25 cellular contexts compared by ENCODE assay signal in genomic region chr9:86901511-86901910, GRCh38.
"Had no signal": no experiment of that assay in that cellular context is flagged by ENCODE, and none has a peak within 500 bp of the region (broad histone marks: within the 10 kb centered on the region; RNA-seq: fewer than 3 reads in every experiment).

No MANE protein-coding gene starts in this region.

- H3K36me3 ChIP-seq: lower lobe of right lung, pancreas, prostate gland, suprapubic skin, thoracic aorta, tibial artery, upper lobe of right lung had no signal

- H3K27ac ChIP-seq: lower lobe of right lung, pancreas, prostate gland, skin epidermis, suprapubic skin, thoracic aorta, tibial artery, upper lobe of right lung had no signal

- H3K9me3 ChIP-seq: lower lobe of right lung, pancreas, prostate gland, suprapubic skin, thoracic aorta, upper lobe of right lung had no signal

- DNase-seq: hippocampal formation; kidney glomerular epithelial cell; left cardiac atrium; lower lobe of right lung; mammary epithelial cell; mesenchymal stem cell; naive thymus-derived CD8-positive, alpha-beta T cell; nephron progenitor cell; nucleus accumbens; pancreas; posterior cingulate gyrus; right cardiac atrium; stimulated activated CD4-positive, alpha-beta T cell treated with anti-CD3 and anti-CD28 coated beads, Interleukin-4, amount 100 ng/mL, for 24 hours; stimulated activated naive CD4-positive, alpha-beta T cell; tibial artery; trophoblast cell; upper lobe of right lung had no signal

- H3K4me3 ChIP-seq: lower lobe of right lung, pancreas, prostate gland, skin epidermis, suprapubic skin, thoracic aorta, tibial artery, upper lobe of right lung had no signal

- H3K27me3 ChIP-seq: pancreas had no signal

- H3K9me3 Mint-ChIP-seq: stimulated activated effector memory CD8-positive, alpha-beta T cell treated with anti-CD3 and anti-CD28 coated beads, Interleukin-12 subunit alpha, Interleukin-12 subunit beta, amount 100 ng/mL, for 72 hours; stimulated activated naive CD8-positive, alpha-beta T cell treated with anti-CD3 and anti-CD28 coated beads, Interleukin-15, Interleukin-2, amounts not matched to agents 100 ng/mL and 50 ng/mL, for 24 hours had no signal

- H3K36me3 Mint-ChIP-seq: stimulated activated effector memory CD8-positive, alpha-beta T cell treated with anti-CD3 and anti-CD28 coated beads, Interleukin-12 subunit alpha, Interleukin-12 subunit beta, amount 100 ng/mL, for 72 hours had no signal

- ATAC-seq: left cardiac atrium; left lobe of liver; lower lobe of right lung; naive thymus-derived CD8-positive, alpha-beta T cell; pancreas; right cardiac atrium; sciatic nerve; stimulated activated effector memory CD8-positive, alpha-beta T cell treated with anti-CD3 and anti-CD28 coated beads, Interleukin-12 subunit alpha, Interleukin-12 subunit beta, amount 100 ng/mL, for 72 hours; upper lobe of right lung had no signal

- H3K4me3 Mint-ChIP-seq: stimulated activated effector memory CD8-positive, alpha-beta T cell treated with anti-CD3 and anti-CD28 coated beads, Interleukin-12 subunit alpha, Interleukin-12 subunit beta, amount 100 ng/mL, for 72 hours; stimulated activated naive CD8-positive, alpha-beta T cell treated with anti-CD3 and anti-CD28 coated beads, Interleukin-15, Interleukin-2, amounts not matched to agents 100 ng/mL and 50 ng/mL, for 24 hours had no signal

- H3K4me1 ChIP-seq: lower lobe of right lung, pancreas, prostate gland, upper lobe of right lung had no signal

- H3K27ac Mint-ChIP-seq: naive thymus-derived CD8-positive, alpha-beta T cell; stimulated activated effector memory CD8-positive, alpha-beta T cell treated with anti-CD3 and anti-CD28 coated beads, Interleukin-12 subunit alpha, Interleukin-12 subunit beta, amount 100 ng/mL, for 72 hours; stimulated activated naive CD8-positive, alpha-beta T cell treated with anti-CD3 and anti-CD28 coated beads, Interleukin-15, Interleukin-2, amounts not matched to agents 100 ng/mL and 50 ng/mL, for 24 hours had no signal
